ENCODE assay signal across 17 cellular contexts in the genomic region with DNA sequence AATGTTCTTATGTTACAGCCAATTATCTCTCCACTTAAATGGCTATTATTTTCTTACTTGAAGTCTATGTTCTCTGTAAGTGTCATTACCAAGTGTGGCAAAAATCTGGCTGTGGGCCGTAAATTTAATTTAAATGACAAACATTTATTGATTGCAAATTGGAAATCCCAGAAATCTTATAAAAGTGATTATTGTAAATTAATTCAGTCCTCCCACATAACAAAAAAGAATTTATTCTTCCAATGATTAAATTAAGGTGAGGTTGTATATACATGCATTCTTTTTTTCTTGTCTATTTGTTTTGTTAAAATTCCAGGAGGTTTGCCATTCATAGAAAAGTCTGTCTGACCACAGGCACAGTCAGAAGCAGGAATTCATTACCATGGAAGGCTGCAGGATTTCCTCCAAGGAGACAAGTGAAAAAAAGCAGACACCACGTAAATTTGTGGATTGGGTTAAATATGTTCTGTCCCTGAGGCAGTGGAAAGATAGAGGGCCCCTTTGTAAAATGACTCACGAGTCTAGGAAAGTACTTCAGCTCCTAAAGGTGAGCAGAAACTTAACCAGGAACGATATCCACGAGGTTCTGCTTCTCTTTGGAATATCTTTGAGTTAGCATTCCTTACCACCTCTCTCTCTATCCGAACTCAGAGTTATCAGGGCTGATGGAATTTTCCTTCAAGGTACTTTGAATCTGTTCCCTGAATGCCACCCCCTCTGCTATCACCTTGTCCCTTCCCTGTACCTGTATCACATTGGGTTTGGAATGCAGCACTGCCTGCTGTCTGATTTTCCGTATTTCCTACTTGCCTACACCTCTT. TPM values are rescaled to one million over a fixed set of nuclear protein-coding genes. Genes with fewer than 3 reads are reported as not detected.
DNase-seq lines count a peak whose midpoint lies in the region; ATAC-seq and TF ChIP-seq lines count a peak whose summit lies in the region.
"Had no signal": no experiment of that assay in that cellular context is flagged by ENCODE, and none has a peak within 500 bp of the region (broad histone marks: within the 10 kb centered on the region; RNA-seq: fewer than 3 reads in every experiment).

No MANE protein-coding gene starts in this region.

- no TSS peak for BruUV-seq in mammary epithelial cell (replicated peaks; lab: Mats Ljungman, UMichigan)

- H3K9ac ChIP-seq in mammary epithelial cell (ENCODE audit: insufficient read depth, low read length) = no peak overlapping the region

- H3K4me1 ChIP-seq in mammary epithelial cell (ENCODE audit: insufficient read depth, low read length) (peaks cover 5% of the 10 kb centered on the region), breast epithelium (no peaks in the 10 kb centered on the region), body of pancreas (peaks cover 7% of the 10 kb centered on the region), transverse colon (peaks cover 30 to 80% (median 52%) of the 10 kb centered on the region in 4 donors)

- ATAC-seq in body of pancreas (no peak), left lobe of liver (peak; percentile 7)

- TF ChIP-seq CTCF in mammary epithelial cell (conservative IDR thresholded peaks at IDR 0.05 in 1 of 2, IDR thresholded peaks at IDR 0.05 in 1 of 2; ENCODE audit: extremely low read depth in 1 of 2, insufficient read depth in 1 of 2, low read depth in 1 of 2, low read length in 2 of 2) = no peak
- no peak for TF ChIP-seq CTCF in breast epithelium (IDR thresholded peaks at IDR 0.05)
- TF ChIP-seq CTCF in body of pancreas (IDR thresholded peaks at IDR 0.05) = no peak
- TF ChIP-seq CTCF in transverse colon (IDR thresholded peaks at IDR 0.05) = no peak
- TF ChIP-seq CTCF in chondrocyte (IDR thresholded peaks at IDR 0.05) = no peak

- H3K9me3 ChIP-seq in mammary epithelial cell (replicated peaks; ENCODE audit: insufficient read depth, low read length) (no peaks in the 10 kb centered on the region), breast epithelium (no peaks in the 10 kb centered on the region), body of pancreas (no peaks in the 10 kb centered on the region), transverse colon (no peaks in the 10 kb centered on the region)
- H3K9me3 ChIP-seq: MG63, stomach had no signal

- TF ChIP-seq EP300 in transverse colon (IDR thresholded peaks at IDR 0.05; ENCODE audit: low read depth) = no peak

- H3K4me1 Mint-ChIP-seq in chondrocyte (ENCODE audit: low read depth) = peaks cover 34% of the 10 kb centered on the region

- WGBS in mammary epithelial cell (ENCODE audit: low coverage, missing lambda C conversion rate) = 36% methylated on average over 7 of the region's 7 CpGs
- WGBS in body of pancreas, 2 donors = 32 to 33% methylated on average over 7 of the region's 7 CpGs
- 40 to 43% methylated on average over 7 of the region's 7 CpGs for WGBS in transverse colon (ENCODE audit: low coverage in 1 of 2), 2 donors

- no peak overlapping the region for H3K27ac Mint-ChIP-seq in chondrocyte (ENCODE audit: unreplicated experiment)

- in situ Hi-C loops in mammary epithelial cell (cut with MboI; ENCODE audit: low sequenced_read_pairs in 2 of 2) (no loop called here), transverse colon (cut with MboI; ENCODE audit: low pct_ligation_motif_present in 1 of 4, low pct_unique_long_range_greater_than_20kb in 1 of 4, low sequenced_read_pairs in 3 of 4) (no loop called here)

- H3K36me3 ChIP-seq in mammary epithelial cell (ENCODE audit: insufficient read depth, low read length) (no peaks in the 10 kb centered on the region), breast epithelium (no peaks in the 10 kb centered on the region), body of pancreas (replicated peaks in 1 of 2; ENCODE audit: insufficient read depth in 1 of 2, low read depth in 2 of 2) (no peaks in the 10 kb centered on the region), transverse colon (no peaks in the 10 kb centered on the region)
- H3K36me3 ChIP-seq: MG63, stomach, WERI-Rb-1 had no signal

- H3K9me3 Mint-ChIP-seq in chondrocyte (ENCODE audit: low read depth) = no peaks in the 10 kb centered on the region
- H3K9me3 Mint-ChIP-seq: neural crest cell had no signal

- H3K4me2 ChIP-seq in mammary epithelial cell (ENCODE audit: insufficient read depth, low read depth, low read length) = no peak overlapping the region

- dilution Hi-C loops in mammary epithelial cell (cut with HindIII; ENCODE audit: low sequenced_read_pairs) = no loop called here

- no peak overlapping the region for H3K4me3 Mint-ChIP-seq in chondrocyte (ENCODE audit: unreplicated experiment)
- H3K4me3 Mint-ChIP-seq: neural crest cell had no signal

- no peaks in the 10 kb centered on the region for H3K36me3 Mint-ChIP-seq in chondrocyte (ENCODE audit: low read depth)

- no peak overlapping the region for H2AFZ ChIP-seq in mammary epithelial cell (ENCODE audit: low read depth, low read length)

- H3K27me3 ChIP-seq in mammary epithelial cell (ENCODE audit: insufficient read depth, low read length) (no peaks in the 10 kb centered on the region), breast epithelium (no peaks in the 10 kb centered on the region), body of pancreas (no peaks in the 10 kb centered on the region), transverse colon (no peaks in the 10 kb centered on the region)
- H3K27me3 ChIP-seq: MG63, stomach had no signal

- H3K79me2 ChIP-seq in mammary epithelial cell (ENCODE audit: insufficient read depth, low read length) = no peaks in the 10 kb centered on the region

- intact Hi-C loops in mammary epithelial cell (cut with micrococcal nuclease) (no loop called here), breast epithelium (cut with DNase I; ENCODE audit: low total_unique reads) (no loop called here), body of pancreas (cut with DNase I) (no loop called here), transverse colon (cut with DNase I; ENCODE audit: low total_unique reads) (no loop called here)

- no peak overlapping the region for H3K4me3 ChIP-seq in mammary epithelial cell (replicated peaks in 1 of 3; ENCODE audit: insufficient read depth in 1 of 3, low read depth in 2 of 3, low read length in 3 of 3)
- no peak overlapping the region for H3K4me3 ChIP-seq in breast epithelium
- no peak overlapping the region for H3K4me3 ChIP-seq in body of pancreas
- H3K4me3 ChIP-seq in transverse colon = no peak overlapping the region
- H3K4me3 ChIP-seq: MG63, skin epidermis, stomach had no signal

- TF ChIP-seq POLR2A in breast epithelium (IDR thresholded peaks at IDR 0.05) (no peak), body of pancreas (IDR thresholded peaks at IDR 0.05) (no peak), transverse colon (IDR thresholded peaks at IDR 0.05) (no peak)

- no peaks in the 10 kb centered on the region for H4K20me1 ChIP-seq in mammary epithelial cell (ENCODE audit: insufficient read depth, low read length)

- H3K27me3 Mint-ChIP-seq in chondrocyte (ENCODE audit: low read depth) = no peaks in the 10 kb centered on the region

- no peak overlapping the region for H3K27ac ChIP-seq in mammary epithelial cell (ENCODE audit: insufficient read depth, low read depth, low read length)
- no peak overlapping the region for H3K27ac ChIP-seq in breast epithelium
- peak overlapping the region in 3 of 4 donors; percentile 9 to 45 (median 45) for H3K27ac ChIP-seq in body of pancreas
- peak overlapping the region; percentile 71 to 86 (median 78) for H3K27ac ChIP-seq in transverse colon
- H3K27ac ChIP-seq: WERI-Rb-1 had no signal

- DNase-seq in mammary epithelial cell (peak; percentile 38), breast epithelium (ENCODE audit: low spot score in 2 of 2) (no peak), body of pancreas (no peak), left lobe of liver (ENCODE audit: low spot score) (no peak), transverse colon (no peak), chondrocyte (ENCODE audit: low spot score) (no peak), globus pallidus (ENCODE audit: low spot score) (no peak)
- DNase-seq in stimulated activated CD8-positive, alpha-beta memory T cell treated with anti-CD3 and anti-CD28 coated beads, Interleukin-4, amount 100 ng/mL, for 48 hours = no peak
- DNase-seq: activated naive CD4-positive, alpha-beta T cell treated with Interleukin-2 at 50 U/mL for 16 hours; central memory CD4-positive, alpha-beta T cell; H7; MG63; stomach; SW 1271; WERI-Rb-1 had no signal

- CTCF ChIA-PET in mammary epithelial cell (lab: Charles Lee; ENCODE audit: low non-redundant PET) = no interaction called here

RNA-seq across cellular contexts. Expression of a gene that starts 10.7 kb away (rescaled TPM):
- 1 to 10 TPM in 1 of 2 donors, not detected in 1; 5.3 TPM for total RNA-seq in mammary epithelial cell
- 0.09 TPM for polyA plus RNA-seq in mammary epithelial cell
- not detected for polyA minus RNA-seq in mammary epithelial cell
- total RNA-seq in breast epithelium = 1 to 10 TPM; 4.0 to 7.9 (median 6.1) TPM
- total RNA-seq in body of pancreas = 10 to 100 TPM in 1 of 2 donors, 1 to 10 TPM in 1; 8.0 to 44.8 TPM
- total RNA-seq in left lobe of liver = 29.6 TPM
- total RNA-seq in transverse colon = 1,000 to 10,000 TPM in 1 of 4 donors, 100 to 1,000 TPM in 1, 10 to 100 TPM in 2; 63.7 to 4,431 (median 108) TPM
- total RNA-seq in chondrocyte = 2.1 to 6.6 TPM (median 2.2 TPM) in 3 replicates

Comparison
In these comparisons a context has a peak if more than half of its experiments do, and no peak if none do; other contexts are left out.
1. H3K27ac ChIP-seq: peak in body of pancreas (3 of 4) and transverse colon (4 of 4); none in mammary epithelial cell (single experiment) and breast epithelium (0 of 2).